8 cellular contexts compared by ENCODE assay signal in the genomic region with DNA sequence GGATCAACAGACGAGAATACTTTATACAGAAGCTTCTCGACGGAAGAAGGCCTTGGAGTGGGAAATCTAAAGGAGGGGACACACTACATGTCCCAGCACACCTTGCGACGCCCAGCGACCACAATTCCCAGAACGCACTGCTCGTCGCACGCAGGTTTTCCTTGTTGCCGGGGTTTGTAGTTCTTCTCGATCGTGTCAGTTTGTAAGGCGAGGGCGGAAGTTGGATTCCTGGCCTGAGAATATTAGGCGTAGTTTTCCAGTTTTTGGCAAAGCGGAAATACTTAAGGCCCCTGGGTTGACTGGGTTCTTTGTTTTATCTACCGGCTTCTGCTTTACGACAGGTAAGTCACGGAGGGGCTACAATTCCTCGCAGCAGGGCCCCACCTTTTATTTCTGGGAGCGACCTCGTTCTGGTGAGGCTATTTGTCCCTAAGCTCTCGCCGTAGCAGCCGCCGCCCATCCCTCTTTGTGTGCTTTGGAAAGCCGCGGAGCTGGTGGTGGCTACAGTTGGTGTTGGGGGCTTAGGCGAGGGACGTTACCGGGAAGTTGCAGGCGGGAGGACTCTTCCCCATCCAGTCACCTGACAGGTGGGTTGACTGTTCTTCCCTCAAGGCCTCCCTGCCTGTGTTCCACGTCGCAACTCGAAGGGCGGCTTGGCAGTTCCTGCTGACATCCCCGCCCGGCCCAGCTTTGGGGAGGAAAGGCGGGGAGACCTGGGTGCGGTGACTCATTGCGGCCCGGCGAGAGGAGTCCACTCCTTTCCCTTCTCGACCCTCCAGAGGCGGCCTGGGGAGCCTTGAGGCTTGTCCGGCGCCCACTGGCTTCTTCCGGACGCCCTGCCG. TPM values are rescaled to one million over a fixed set of nuclear protein-coding genes. Genes with fewer than 3 reads are reported as not detected.
A peak's percentile ranks its signal among the peaks of the same experiment; 100 is the strongest.
DNase-seq lines count a peak whose midpoint lies in the region; ATAC-seq and TF ChIP-seq lines count a peak whose summit lies in the region.

Gene DYNC1I2 (plus strand): TSS at position 183 of the 842 bp plus-strand sequence. CDS start 2,687 bp downstream, outside the sequence.

- POLR2A ChIA-PET in HEK293 (lab: Yijun Ruan, JAX) = interaction anchor here (0.6 to 1.4 kb wide), 3 partner anchors 11 to 762 kb away, joined by 3 to 8 read pairs (median 3); no protein-coding TSS in a partner anchor

- DNase-seq in GM04503 (ENCODE audit: low read depth) (peak; percentile 89), MV-4-11 (lab: John Stamatoyannopoulos, UW) (peak; percentile 92), SK-N-MC (ENCODE audit: low read depth, low spot score) (peak; percentile 97), substantia nigra (lab: John Stamatoyannopoulos, UW) (peak; percentile 70 to 98 (median 90))
- DNase-seq in activated naive CD4-positive, alpha-beta T cell treated with anti-CD3 and anti-CD28 coated beads, Interleukin-2, amount 10 ng/mL, durations not matched to agents 7 days and 5 days = peak; percentile 87

- peak within 1 kb of the TSS; percentile 69 for H3K27ac Mint-ChIP-seq in activated naive CD4-positive, alpha-beta T cell treated with anti-CD3 and anti-CD28 coated beads, Interleukin-2, amount 10 ng/mL, durations not matched to agents 7 days and 5 days

- H3K36me3 ChIP-seq in HEK293 (ENCODE audit: control insufficient read depth in 2 of 2, insufficient read depth in 1 of 2, low read length in 2 of 2) = peaks cover 5 to 20% of the 10 kb centered on the region in 2 experiments
- peaks cover 26% of the 10 kb centered on the region for H3K36me3 ChIP-seq in SK-N-MC (ENCODE audit: insufficient read depth, low read length)
- H3K36me3 ChIP-seq in gastroesophageal sphincter = peaks cover 0 to 13% of the 10 kb centered on the region in 2 donors
- H3K36me3 ChIP-seq in neutrophil = peaks cover 11% of the 10 kb centered on the region

- peak; percentile 98 for ATAC-seq in gastroesophageal sphincter

- no peak for TF ChIP-seq EP300 in gastroesophageal sphincter (IDR thresholded peaks at IDR 0.05)

- peaks cover 25% of the 10 kb centered on the region for H3K4me1 Mint-ChIP-seq in activated naive CD4-positive, alpha-beta T cell treated with anti-CD3 and anti-CD28 coated beads, Interleukin-2, amount 10 ng/mL, durations not matched to agents 7 days and 5 days

- peaks cover 15% of the 10 kb centered on the region for H3K36me3 Mint-ChIP-seq in activated naive CD4-positive, alpha-beta T cell treated with anti-CD3 and anti-CD28 coated beads, Interleukin-2, amount 10 ng/mL, durations not matched to agents 7 days and 5 days

- no peaks in the 10 kb centered on the region for H3K9me3 ChIP-seq in HEK293 (ENCODE audit: control insufficient read depth, insufficient read depth, low read depth, low read length)
- H3K9me3 ChIP-seq in SK-N-MC (ENCODE audit: low read depth, low read length) = no peaks in the 10 kb centered on the region
- no peaks in the 10 kb centered on the region for H3K9me3 ChIP-seq in gastroesophageal sphincter
- H3K9me3 ChIP-seq in neutrophil = no peaks in the 10 kb centered on the region

- no peaks in the 10 kb centered on the region for H3K9me3 Mint-ChIP-seq in activated naive CD4-positive, alpha-beta T cell treated with anti-CD3 and anti-CD28 coated beads, Interleukin-2, amount 10 ng/mL, durations not matched to agents 7 days and 5 days

- no peak for TF ChIP-seq POLR2A in gastroesophageal sphincter (IDR thresholded peaks at IDR 0.05)

- H3K4me3 Mint-ChIP-seq in activated naive CD4-positive, alpha-beta T cell treated with anti-CD3 and anti-CD28 coated beads, Interleukin-2, amount 10 ng/mL, durations not matched to agents 7 days and 5 days = peak within 1 kb of the TSS; percentile 84

- WGBS in gastroesophageal sphincter (ENCODE audit: low coverage in 1 of 2), 2 donors = 0 to 1% methylated on average over 20 to 21 of the region's 51 CpGs

- H3K4me3 ChIP-seq in HEK293 (ENCODE audit: low read depth, low read length) (peak within 1 kb of the TSS; percentile 67), SK-N-MC (peak within 1 kb of the TSS; percentile 97), gastroesophageal sphincter (peak within 1 kb of the TSS; percentile 80 to 99), neutrophil (ENCODE audit: low read depth in 1 of 2, low read length in 1 of 2) (peak within 1 kb of the TSS; percentile 60 to 72)

- CTCF ChIA-PET in HEK293 (lab: Yijun Ruan, JAX) = interaction anchor here (0.5 to 2.1 kb wide), 6 partner anchors 16 to 800 kb away, joined by 3 to 11 read pairs (median 4); no protein-coding TSS in a partner anchor
- CTCF ChIA-PET in activated naive CD4-positive, alpha-beta T cell treated with anti-CD3 and anti-CD28 coated beads, Interleukin-2, amount 10 ng/mL, durations not matched to agents 7 days and 5 days (lab: Charles Lee) = interaction anchor here (1.7 kb wide), 1 partner anchor 440 kb away, joined by 7 read pairs; no protein-coding TSS in a partner anchor

- H3K27ac ChIP-seq in HEK293 (ENCODE audit: extremely low read depth, low read depth, low read length) (peak within 1 kb of the TSS; percentile 77), SK-N-MC (peak within 1 kb of the TSS; percentile 67), gastroesophageal sphincter (peak within 1 kb of the TSS; percentile 73 to 88 (median 84)), neutrophil (peak within 1 kb of the TSS; percentile 62), substantia nigra (ENCODE audit: low read depth, low read length, poor library complexity, severe bottlenecking) (peak within 1 kb of the TSS; percentile 91)

- H3K27me3 Mint-ChIP-seq in activated naive CD4-positive, alpha-beta T cell treated with anti-CD3 and anti-CD28 coated beads, Interleukin-2, amount 10 ng/mL, durations not matched to agents 7 days and 5 days = peaks cover 18% of the 10 kb centered on the region

- TF ChIP-seq CTCF in HEK293 (tag by site-specific recombination; IDR thresholded peaks at IDR 0.05) (no peak), gastroesophageal sphincter (IDR thresholded peaks at IDR 0.05) (peak in 1 of 4 experiments; percentile 11), neutrophil (IDR thresholded peaks at IDR 0.05) (no peak)

- H3K27me3 ChIP-seq in gastroesophageal sphincter (no peaks in the 10 kb centered on the region), neutrophil (peaks cover 21% of the 10 kb centered on the region)

- H3K9ac ChIP-seq in SK-N-MC (ENCODE audit: insufficient read length) = peak within 1 kb of the TSS; percentile 93

- no peaks in the 10 kb centered on the region for H3K4me1 ChIP-seq in HEK293 (ENCODE audit: control insufficient read depth, insufficient read depth, low read length)
- H3K4me1 ChIP-seq in gastroesophageal sphincter = peaks cover 6 to 20% (median 9%) of the 10 kb centered on the region in 3 donors
- H3K4me1 ChIP-seq in neutrophil (ENCODE audit: control insufficient read depth in 1 of 2, insufficient read depth in 1 of 2, low read depth in 1 of 2, low read length in 1 of 2) = peaks cover 11 to 12% of the 10 kb centered on the region in 2 experiments

TF ChIP-seq in HEK293, 187 proteins besides CTCF, POLR2A, EP300 and RAD21 (continues in another document):
- TF ChIP-seq, protein P1, sequence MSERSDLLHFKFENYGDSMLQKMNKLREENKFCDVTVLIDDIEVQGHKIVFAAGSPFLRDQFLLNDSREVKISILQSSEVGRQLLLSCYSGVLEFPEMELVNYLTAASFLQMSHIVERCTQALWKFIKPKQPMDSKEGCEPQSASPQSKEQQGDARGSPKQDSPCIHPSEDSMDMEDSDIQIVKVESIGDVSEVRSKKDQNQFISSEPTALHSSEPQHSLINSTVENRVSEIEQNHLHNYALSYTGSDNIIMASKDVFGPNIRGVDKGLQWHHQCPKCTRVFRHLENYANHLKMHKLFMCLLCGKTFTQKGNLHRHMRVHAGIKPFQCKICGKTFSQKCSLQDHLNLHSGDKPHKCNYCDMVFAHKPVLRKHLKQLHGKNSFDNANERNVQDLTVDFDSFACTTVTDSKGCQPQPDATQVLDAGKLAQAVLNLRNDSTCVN (tag by site-specific recombination; optimal IDR thresholded peaks at IDR 0.05) = peak; percentile 27
- no peak for TF ChIP-seq ZNF184 (tag by site-specific recombination; IDR thresholded peaks at IDR 0.05)
- TF ChIP-seq ZNF2 (tag by site-specific recombination; IDR thresholded peaks at IDR 0.05) = peak; percentile 49; the same call in 1 of the 2 replicates
- TF ChIP-seq ZNF239 (tag by site-specific recombination; IDR thresholded peaks at IDR 0.05) = no peak
- no peak for TF ChIP-seq HOXA7 (CRISPR knock-in tag; IDR thresholded peaks at IDR 0.05; ENCODE audit: borderline replicate concordance)
- TF ChIP-seq ZSCAN5A (tag by site-specific recombination; IDR thresholded peaks at IDR 0.05) = no peak
- TF ChIP-seq GLIS1 (tag by site-specific recombination; IDR thresholded peaks at IDR 0.05) = no peak
- TF ChIP-seq, protein P2, sequence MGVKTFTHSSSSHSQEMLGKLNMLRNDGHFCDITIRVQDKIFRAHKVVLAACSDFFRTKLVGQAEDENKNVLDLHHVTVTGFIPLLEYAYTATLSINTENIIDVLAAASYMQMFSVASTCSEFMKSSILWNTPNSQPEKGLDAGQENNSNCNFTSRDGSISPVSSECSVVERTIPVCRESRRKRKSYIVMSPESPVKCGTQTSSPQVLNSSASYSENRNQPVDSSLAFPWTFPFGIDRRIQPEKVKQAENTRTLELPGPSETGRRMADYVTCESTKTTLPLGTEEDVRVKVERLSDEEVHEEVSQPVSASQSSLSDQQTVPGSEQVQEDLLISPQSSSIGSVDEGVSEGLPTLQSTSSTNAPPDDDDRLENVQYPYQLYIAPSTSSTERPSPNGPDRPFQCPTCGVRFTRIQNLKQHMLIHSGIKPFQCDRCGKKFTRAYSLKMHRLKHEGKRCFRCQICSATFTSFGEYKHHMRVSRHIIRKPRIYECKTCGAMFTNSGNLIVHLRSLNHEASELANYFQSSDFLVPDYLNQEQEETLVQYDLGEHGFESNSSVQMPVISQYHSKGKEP (tag by site-specific recombination; IDR thresholded peaks at IDR 0.05) = no peak; the same call in 1 of the 2 replicates

RNA-seq across cellular contexts. Expression of gene DYNC1I2, which starts in this region (rescaled TPM):
- total RNA-seq in gastroesophageal sphincter = 100 to 1,000 TPM; 117 to 147 (median 131) TPM

Comparison
In these comparisons a context has a peak if more than half of its experiments do, and no peak if none do; other contexts are left out.
1. Peak in every context shown above with its lines: DNase-seq, ATAC-seq, H3K4me3 ChIP-seq and H3K27ac ChIP-seq.